ENCODE assay signal across 1 cellular context in the genomic region with DNA sequence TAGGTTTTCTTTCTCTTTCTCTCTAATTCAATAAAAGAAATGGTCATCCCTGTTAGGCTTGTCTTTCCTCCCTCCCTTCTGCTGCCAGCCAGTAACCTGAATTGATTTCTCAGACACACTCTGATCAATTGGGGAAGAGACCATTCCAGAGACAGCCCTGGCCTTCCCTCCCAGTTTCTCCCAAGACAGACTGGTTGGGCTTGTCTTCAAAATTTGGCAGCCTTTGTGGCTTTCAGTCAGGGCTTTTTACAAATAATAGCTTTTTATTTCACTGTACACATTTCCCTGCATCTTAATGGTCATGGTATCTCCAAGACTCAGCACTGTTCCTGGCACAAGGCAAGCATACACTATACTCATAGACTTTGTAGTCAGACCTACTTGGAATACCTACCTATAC.
TF ChIP-seq lines count a peak whose summit lies in the region.

No MANE protein-coding gene starts in this region.

TF ChIP-seq in SK-N-SH treated with all-trans-retinoic acid at 6 μM for 48 hours, 23 proteins besides CTCF, POLR2A, EP300 and RAD21 (continued from another document):
- TF ChIP-seq, protein P1, sequence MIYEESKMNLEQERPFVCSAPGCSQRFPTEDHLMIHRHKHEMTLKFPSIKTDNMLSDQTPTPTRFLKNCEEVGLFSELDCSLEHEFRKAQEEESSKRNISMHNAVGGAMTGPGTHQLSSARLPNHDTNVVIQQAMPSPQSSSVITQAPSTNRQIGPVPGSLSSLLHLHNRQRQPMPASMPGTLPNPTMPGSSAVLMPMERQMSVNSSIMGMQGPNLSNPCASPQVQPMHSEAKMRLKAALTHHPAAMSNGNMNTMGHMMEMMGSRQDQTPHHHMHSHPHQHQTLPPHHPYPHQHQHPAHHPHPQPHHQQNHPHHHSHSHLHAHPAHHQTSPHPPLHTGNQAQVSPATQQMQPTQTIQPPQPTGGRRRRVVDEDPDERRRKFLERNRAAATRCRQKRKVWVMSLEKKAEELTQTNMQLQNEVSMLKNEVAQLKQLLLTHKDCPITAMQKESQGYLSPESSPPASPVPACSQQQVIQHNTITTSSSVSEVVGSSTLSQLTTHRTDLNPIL (CRISPR knock-in tag; IDR thresholded peaks at IDR 0.05; ENCODE audit: low read depth) = no peak
- TF ChIP-seq POU6F1 (CRISPR knock-in tag; IDR thresholded peaks at IDR 0.05; ENCODE audit: borderline replicate concordance, low read depth) (no peak), ZC3H10 (CRISPR knock-in tag; IDR thresholded peaks at IDR 0.05) (no peak), ESRRG (CRISPR knock-in tag; IDR thresholded peaks at IDR 0.05) (no peak), ZFP30 (CRISPR knock-in tag; IDR thresholded peaks at IDR 0.05) (no peak), PPARA (CRISPR knock-in tag; IDR thresholded peaks at IDR 0.05; ENCODE audit: borderline replicate concordance) (no peak), BACH2 (CRISPR knock-in tag; IDR thresholded peaks at IDR 0.05; ENCODE audit: borderline replicate concordance) (no peak), SNAI2 (CRISPR knock-in tag; IDR thresholded peaks at IDR 0.05) (no peak), ZFP3 (CRISPR knock-in tag; IDR thresholded peaks at IDR 0.05) (no peak), CSDC2 (CRISPR knock-in tag; IDR thresholded peaks at IDR 0.05) (no peak), RARB (CRISPR knock-in tag; IDR thresholded peaks at IDR 0.05) (no peak), ARNTL (CRISPR knock-in tag; IDR thresholded peaks at IDR 0.05; ENCODE audit: borderline replicate concordance, low read depth) (no peak), TCF4 (CRISPR knock-in tag; IDR thresholded peaks at IDR 0.05; ENCODE audit: borderline replicate concordance) (no peak), CSRNP3 (CRISPR knock-in tag; IDR thresholded peaks at IDR 0.05) (no peak)
